In genomic region chr12:105107497-105108371, GRCh38 we compare ENCODE assay signal across 1 cellular context.
TF ChIP-seq lines count a peak whose summit lies in the region.

Gene WASHC4 (plus strand): TSS chr12:105107731. CDS start chr12:105107801, 70 bp downstream.

TF ChIP-seq in GM12878, 131 proteins besides CTCF, POLR2A, EP300 and RAD21 (continued from another document and continues in another):
- TF ChIP-seq MXI1 (IDR thresholded peaks at IDR 0.05; ENCODE audit: low read depth, low read length) (peak; percentile 66; the same call in 1 of the 2 replicates), EED (IDR thresholded peaks at IDR 0.05; ENCODE audit: low read depth) (peak; percentile 31; the same call in 1 of the 2 replicates), TCF3 (IDR thresholded peaks at IDR 0.05; ENCODE audit: borderline replicate concordance, insufficient read depth, low read depth, low read length) (peak; percentile 76), FOXM1 (IDR thresholded peaks at IDR 0.05; ENCODE audit: low read depth, low read length) (no peak), SREBF1 (IDR thresholded peaks at IDR 0.05; ENCODE audit: low read length) (no peak), RUNX3 (IDR thresholded peaks at IDR 0.05; ENCODE audit: low read length) (peak; percentile 72), MYC (IDR thresholded peaks at IDR 0.05; ENCODE audit: insufficient read depth, insufficient read length, insufficient replicate concordance, low read length, severe bottlenecking) (no peak), IKZF2 (IDR thresholded peaks at IDR 0.05) (peak; percentile 16 to 29; a peak in 2 of 4 replicates), CBX3 (IDR thresholded peaks at IDR 0.05; ENCODE audit: borderline replicate concordance, low read depth) (no peak), RELA (IDR thresholded peaks at IDR 0.05; ENCODE audit: borderline replicate concordance, partially characterized antibody) (peak; percentile 94), KAT2A (conservative IDR thresholded peaks at IDR 0.05; ENCODE audit: control insufficient read depth, low read depth, low read length) (no peak), BMI1 (IDR thresholded peaks at IDR 0.05; ENCODE audit: borderline replicate concordance) (no peak), WRNIP1 (IDR thresholded peaks at IDR 0.05; ENCODE audit: borderline replicate concordance, low read depth, low read length) (no peak), FOS (IDR thresholded peaks at IDR 0.05; ENCODE audit: borderline replicate concordance, extremely low read depth, insufficient read length) (no peak), BHLHE40 (IDR thresholded peaks at IDR 0.05; ENCODE audit: borderline replicate concordance in 1 of 2, low read depth in 2 of 2, low read length in 1 of 2) (peak; percentile 99 to 100), TCF12 (IDR thresholded peaks at IDR 0.05; ENCODE audit: low read depth, low read length) (peak; percentile 59; the same call in 1 of the 2 replicates), SMC3 (IDR thresholded peaks at IDR 0.05; ENCODE audit: borderline replicate concordance, low read length) (no peak; the same call in 1 of the 2 replicates), ASH2L (IDR thresholded peaks at IDR 0.05; ENCODE audit: borderline replicate concordance, low read depth) (0 out of 2 replicates have a peak, but pooled peaks have one; percentile 23), NBN (IDR thresholded peaks at IDR 0.05) (no peak), EZH2 (IDR thresholded peaks at IDR 0.05; ENCODE audit: borderline replicate concordance, control insufficient read depth, low read depth, low read length) (no peak), EGR1 (IDR thresholded peaks at IDR 0.05; ENCODE audit: borderline replicate concordance in 1 of 2, low read depth in 2 of 2, low read length in 2 of 2) (peak in 1 of 2 experiments; percentile 36; a peak in 1 of 3 replicates), ETV6 (conservative IDR thresholded peaks at IDR 0.05 in 1 of 2, IDR thresholded peaks at IDR 0.05 in 1 of 2; ENCODE audit: borderline replicate concordance in 1 of 2, low read depth in 1 of 2) (peak in 1 of 2 experiments; percentile 83; a peak in 2 of 4 replicates), TCF7 (IDR thresholded peaks at IDR 0.05; ENCODE audit: borderline replicate concordance) (no peak), PAX8 (IDR thresholded peaks at IDR 0.05) (no peak), MEF2B (IDR thresholded peaks at IDR 0.05; ENCODE audit: partially characterized antibody, poor library complexity, severe bottlenecking) (peak; percentile 84), SP1 (IDR thresholded peaks at IDR 0.05; ENCODE audit: low read depth, low read length) (peak; percentile 82), ZNF687 (IDR thresholded peaks at IDR 0.05) (peak; percentile 56), POLR2AphosphoS2 (IDR thresholded peaks at IDR 0.05; ENCODE audit: low read depth, low read length) (peak; percentile 88), NR2F1 (conservative IDR thresholded peaks at IDR 0.05) (peak; percentile 48), IKZF1 (conservative IDR thresholded peaks at IDR 0.05) (peak; percentile 91), PAX5 (IDR thresholded peaks at IDR 0.05; ENCODE audit: borderline replicate concordance, low read depth, low read length) (peak; percentile 56; the same call in 1 of the 2 replicates), ESRRA (IDR thresholded peaks at IDR 0.05; ENCODE audit: low read length) (no peak), PBX3 (IDR thresholded peaks at IDR 0.05; ENCODE audit: insufficient replicate concordance, low read depth, low read length) (no peak), CBX5 (IDR thresholded peaks at IDR 0.05; ENCODE audit: low read depth) (0 out of 2 replicates have a peak, but pooled peaks have one; percentile 15), HDAC2 (IDR thresholded peaks at IDR 0.05) (no peak), ZSCAN29 (IDR thresholded peaks at IDR 0.05) (no peak), SMAD1 (IDR thresholded peaks at IDR 0.05; ENCODE audit: low read depth, partially characterized antibody) (no peak), MAX (IDR thresholded peaks at IDR 0.05; ENCODE audit: low read depth, low read length) (peak; percentile 97), HCFC1 (IDR thresholded peaks at IDR 0.05; ENCODE audit: low read length) (peak; percentile 94), ATF3 (IDR thresholded peaks at IDR 0.05; ENCODE audit: borderline replicate concordance, extremely low read depth, low read depth, low read length) (peak; percentile 86), STAT1 (conservative IDR thresholded peaks at IDR 0.05) (peak; percentile 91; the same call in 1 of the 2 replicates), NFYA (IDR thresholded peaks at IDR 0.05; ENCODE audit: borderline replicate concordance, low read depth, low read length) (no peak), NRF1 (conservative IDR thresholded peaks at IDR 0.05; ENCODE audit: low read depth, low read length) (no peak), E2F4 (IDR thresholded peaks at IDR 0.05; ENCODE audit: low read depth, low read length) (no peak)
- TF ChIP-seq, protein P1, sequence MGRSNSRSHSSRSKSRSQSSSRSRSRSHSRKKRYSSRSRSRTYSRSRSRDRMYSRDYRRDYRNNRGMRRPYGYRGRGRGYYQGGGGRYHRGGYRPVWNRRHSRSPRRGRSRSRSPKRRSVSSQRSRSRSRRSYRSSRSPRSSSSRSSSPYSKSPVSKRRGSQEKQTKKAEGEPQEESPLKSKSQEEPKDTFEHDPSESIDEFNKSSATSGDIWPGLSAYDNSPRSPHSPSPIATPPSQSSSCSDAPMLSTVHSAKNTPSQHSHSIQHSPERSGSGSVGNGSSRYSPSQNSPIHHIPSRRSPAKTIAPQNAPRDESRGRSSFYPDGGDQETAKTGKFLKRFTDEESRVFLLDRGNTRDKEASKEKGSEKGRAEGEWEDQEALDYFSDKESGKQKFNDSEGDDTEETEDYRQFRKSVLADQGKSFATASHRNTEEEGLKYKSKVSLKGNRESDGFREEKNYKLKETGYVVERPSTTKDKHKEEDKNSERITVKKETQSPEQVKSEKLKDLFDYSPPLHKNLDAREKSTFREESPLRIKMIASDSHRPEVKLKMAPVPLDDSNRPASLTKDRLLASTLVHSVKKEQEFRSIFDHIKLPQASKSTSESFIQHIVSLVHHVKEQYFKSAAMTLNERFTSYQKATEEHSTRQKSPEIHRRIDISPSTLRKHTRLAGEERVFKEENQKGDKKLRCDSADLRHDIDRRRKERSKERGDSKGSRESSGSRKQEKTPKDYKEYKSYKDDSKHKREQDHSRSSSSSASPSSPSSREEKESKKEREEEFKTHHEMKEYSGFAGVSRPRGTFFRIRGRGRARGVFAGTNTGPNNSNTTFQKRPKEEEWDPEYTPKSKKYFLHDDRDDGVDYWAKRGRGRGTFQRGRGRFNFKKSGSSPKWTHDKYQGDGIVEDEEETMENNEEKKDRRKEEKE (IDR thresholded peaks at IDR 0.05), result no peak
- TF ChIP-seq, protein P2, sequence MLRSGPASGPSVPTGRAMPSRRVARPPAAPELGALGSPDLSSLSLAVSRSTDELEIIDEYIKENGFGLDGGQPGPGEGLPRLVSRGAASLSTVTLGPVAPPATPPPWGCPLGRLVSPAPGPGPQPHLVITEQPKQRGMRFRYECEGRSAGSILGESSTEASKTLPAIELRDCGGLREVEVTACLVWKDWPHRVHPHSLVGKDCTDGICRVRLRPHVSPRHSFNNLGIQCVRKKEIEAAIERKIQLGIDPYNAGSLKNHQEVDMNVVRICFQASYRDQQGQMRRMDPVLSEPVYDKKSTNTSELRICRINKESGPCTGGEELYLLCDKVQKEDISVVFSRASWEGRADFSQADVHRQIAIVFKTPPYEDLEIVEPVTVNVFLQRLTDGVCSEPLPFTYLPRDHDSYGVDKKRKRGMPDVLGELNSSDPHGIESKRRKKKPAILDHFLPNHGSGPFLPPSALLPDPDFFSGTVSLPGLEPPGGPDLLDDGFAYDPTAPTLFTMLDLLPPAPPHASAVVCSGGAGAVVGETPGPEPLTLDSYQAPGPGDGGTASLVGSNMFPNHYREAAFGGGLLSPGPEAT (IDR thresholded peaks at IDR 0.05; ENCODE audit: low read depth), result no peak
- TF ChIP-seq, protein P3, sequence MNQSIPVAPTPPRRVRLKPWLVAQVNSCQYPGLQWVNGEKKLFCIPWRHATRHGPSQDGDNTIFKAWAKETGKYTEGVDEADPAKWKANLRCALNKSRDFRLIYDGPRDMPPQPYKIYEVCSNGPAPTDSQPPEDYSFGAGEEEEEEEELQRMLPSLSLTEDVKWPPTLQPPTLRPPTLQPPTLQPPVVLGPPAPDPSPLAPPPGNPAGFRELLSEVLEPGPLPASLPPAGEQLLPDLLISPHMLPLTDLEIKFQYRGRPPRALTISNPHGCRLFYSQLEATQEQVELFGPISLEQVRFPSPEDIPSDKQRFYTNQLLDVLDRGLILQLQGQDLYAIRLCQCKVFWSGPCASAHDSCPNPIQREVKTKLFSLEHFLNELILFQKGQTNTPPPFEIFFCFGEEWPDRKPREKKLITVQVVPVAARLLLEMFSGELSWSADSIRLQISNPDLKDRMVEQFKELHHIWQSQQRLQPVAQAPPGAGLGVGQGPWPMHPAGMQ (IDR thresholded peaks at IDR 0.05; ENCODE audit: borderline replicate concordance), result no peak
- TF ChIP-seq, protein P4, sequence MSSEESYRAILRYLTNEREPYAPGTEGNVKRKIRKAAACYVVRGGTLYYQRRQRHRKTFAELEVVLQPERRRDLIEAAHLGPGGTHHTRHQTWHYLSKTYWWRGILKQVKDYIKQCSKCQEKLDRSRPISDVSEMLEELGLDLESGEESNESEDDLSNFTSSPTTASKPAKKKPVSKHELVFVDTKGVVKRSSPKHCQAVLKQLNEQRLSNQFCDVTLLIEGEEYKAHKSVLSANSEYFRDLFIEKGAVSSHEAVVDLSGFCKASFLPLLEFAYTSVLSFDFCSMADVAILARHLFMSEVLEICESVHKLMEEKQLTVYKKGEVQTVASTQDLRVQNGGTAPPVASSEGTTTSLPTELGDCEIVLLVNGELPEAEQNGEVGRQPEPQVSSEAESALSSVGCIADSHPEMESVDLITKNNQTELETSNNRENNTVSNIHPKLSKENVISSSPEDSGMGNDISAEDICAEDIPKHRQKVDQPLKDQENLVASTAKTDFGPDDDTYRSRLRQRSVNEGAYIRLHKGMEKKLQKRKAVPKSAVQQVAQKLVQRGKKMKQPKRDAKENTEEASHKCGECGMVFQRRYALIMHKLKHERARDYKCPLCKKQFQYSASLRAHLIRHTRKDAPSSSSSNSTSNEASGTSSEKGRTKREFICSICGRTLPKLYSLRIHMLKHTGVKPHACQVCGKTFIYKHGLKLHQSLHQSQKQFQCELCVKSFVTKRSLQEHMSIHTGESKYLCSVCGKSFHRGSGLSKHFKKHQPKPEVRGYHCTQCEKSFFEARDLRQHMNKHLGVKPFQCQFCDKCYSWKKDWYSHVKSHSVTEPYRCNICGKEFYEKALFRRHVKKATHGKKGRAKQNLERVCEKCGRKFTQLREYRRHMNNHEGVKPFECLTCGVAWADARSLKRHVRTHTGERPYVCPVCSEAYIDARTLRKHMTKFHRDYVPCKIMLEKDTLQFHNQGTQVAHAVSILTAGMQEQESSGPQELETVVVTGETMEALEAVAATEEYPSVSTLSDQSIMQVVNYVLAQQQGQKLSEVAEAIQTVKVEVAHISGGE (CRISPR knock-in tag; IDR thresholded peaks at IDR 0.05), result peak; percentile 16; the same call in 1 of the 2 replicates
